1 cellular context compared by ENCODE assay signal in the genomic region with DNA sequence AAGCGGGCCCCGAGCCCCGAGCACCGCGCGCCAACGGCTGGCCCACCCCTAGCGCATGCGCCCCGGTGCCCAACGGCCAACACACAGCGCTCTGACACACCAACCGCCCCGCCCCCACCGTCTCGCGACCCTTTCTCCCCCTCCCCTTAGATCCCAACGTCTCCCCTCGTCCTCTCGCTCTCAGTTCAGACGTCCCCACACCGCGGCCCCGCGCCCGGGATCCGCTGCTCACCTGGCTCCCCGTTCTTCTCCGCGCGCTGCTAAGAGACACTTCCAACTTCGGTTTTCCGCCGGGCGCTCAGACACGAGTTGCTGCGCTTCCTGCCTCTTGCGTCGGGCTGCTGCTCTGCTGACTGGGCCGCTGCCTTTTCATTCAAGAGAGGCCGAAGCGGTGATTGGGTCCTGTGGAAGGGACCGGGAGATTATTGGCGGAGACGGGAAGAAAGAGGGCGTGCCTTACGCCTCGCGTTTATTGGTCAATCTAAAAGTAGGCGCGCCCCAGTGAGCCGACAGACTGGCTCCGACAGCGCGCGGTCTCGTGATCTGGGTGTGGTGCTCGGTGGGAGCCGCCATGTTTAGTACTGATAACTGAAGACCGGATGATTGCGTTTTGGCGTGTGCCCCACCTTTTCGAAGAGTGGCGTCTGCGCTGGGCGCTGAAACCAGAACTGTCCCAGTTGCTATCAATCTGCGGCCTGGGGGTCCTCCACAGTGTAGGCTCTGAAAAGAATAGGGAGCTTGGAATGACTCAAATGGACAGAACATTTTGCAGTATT.
TF ChIP-seq lines count a peak whose summit lies in the region.

Gene DDX39A (minus strand): TSS at position 304 of the 776 bp plus-strand sequence. CDS start 6,121 bp downstream, outside the sequence.

TF ChIP-seq in K562, 482 proteins besides CTCF, POLR2A, EP300 and RAD21 (continued from another document and continues in another):
- TF ChIP-seq TFAP4 (CRISPR knock-in tag; IDR thresholded peaks at IDR 0.05; ENCODE audit: borderline replicate concordance) (peak; percentile 82), PHB2 (IDR thresholded peaks at IDR 0.05; ENCODE audit: low read depth) (no peak), TAF9B (IDR thresholded peaks at IDR 0.05; ENCODE audit: partially characterized antibody) (peak; percentile 84), NRF1 (conservative IDR thresholded peaks at IDR 0.05 in 1 of 2, IDR thresholded peaks at IDR 0.05 in 1 of 2) (peak; percentile 95), HSF4 (CRISPR knock-in tag; IDR thresholded peaks at IDR 0.05; ENCODE audit: borderline replicate concordance) (no peak), JUND (IDR thresholded peaks at IDR 0.05; ENCODE audit: borderline replicate concordance, low read depth, low read length) (0 out of 2 replicates have a peak, but pooled peaks have one; percentile 30), JUND (tag; IDR thresholded peaks at IDR 0.05; ENCODE audit: borderline replicate concordance, low read depth, low read length) (peak; percentile 57; the same call in 1 of the 3 replicates), TEAD1 (CRISPR knock-in tag; IDR thresholded peaks at IDR 0.05) (0 out of 4 replicates have a peak, but pooled peaks have one; percentile 13 to 47), CREB1 (IDR thresholded peaks at IDR 0.05) (peak; percentile 63), CREB1 (CRISPR knock-in tag; IDR thresholded peaks at IDR 0.05) (peak; percentile 72), KLF1 (tag; IDR thresholded peaks at IDR 0.05) (peak; percentile 91), ZKSCAN8 (CRISPR knock-in tag; IDR thresholded peaks at IDR 0.05) (no peak), ZNF699 (CRISPR knock-in tag; IDR thresholded peaks at IDR 0.05; ENCODE audit: insufficient replicate concordance) (no peak), HNRNPLL (IDR thresholded peaks at IDR 0.05; ENCODE audit: low read depth, low read length, poor library complexity, severe bottlenecking) (peak; percentile 37), NCOR1 (IDR thresholded peaks at IDR 0.05) (peak; percentile 73), ZNF263 (CRISPR knock-in tag; IDR thresholded peaks at IDR 0.05; ENCODE audit: borderline replicate concordance) (peak; percentile 66; the same call in 1 of the 2 replicates), PRDM10 (IDR thresholded peaks at IDR 0.05; ENCODE audit: partially characterized antibody) (peak; percentile 52), ASH1L (IDR thresholded peaks at IDR 0.05; ENCODE audit: borderline replicate concordance, low read depth, partially characterized antibody) (peak; percentile 98), ZHX1 (conservative IDR thresholded peaks at IDR 0.05; ENCODE audit: low read length) (no peak), LCOR (CRISPR knock-in tag; IDR thresholded peaks at IDR 0.05) (peak; percentile 82; the same call in 1 of the 2 replicates), ZC3H8 (IDR thresholded peaks at IDR 0.05) (no peak), SP1 (CRISPR knock-in tag; IDR thresholded peaks at IDR 0.05) (peak; percentile 74), PML (IDR thresholded peaks at IDR 0.05; ENCODE audit: low read length) (peak; percentile 78), ZNF212 (CRISPR knock-in tag; IDR thresholded peaks at IDR 0.05) (0 out of 2 replicates have a peak, but pooled peaks have one; percentile 36)
- TF ChIP-seq, protein P1, sequence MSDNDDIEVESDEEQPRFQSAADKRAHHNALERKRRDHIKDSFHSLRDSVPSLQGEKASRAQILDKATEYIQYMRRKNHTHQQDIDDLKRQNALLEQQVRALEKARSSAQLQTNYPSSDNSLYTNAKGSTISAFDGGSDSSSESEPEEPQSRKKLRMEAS (CRISPR knock-in tag; IDR thresholded peaks at IDR 0.05): peak; percentile 74
- TF ChIP-seq, protein P2, sequence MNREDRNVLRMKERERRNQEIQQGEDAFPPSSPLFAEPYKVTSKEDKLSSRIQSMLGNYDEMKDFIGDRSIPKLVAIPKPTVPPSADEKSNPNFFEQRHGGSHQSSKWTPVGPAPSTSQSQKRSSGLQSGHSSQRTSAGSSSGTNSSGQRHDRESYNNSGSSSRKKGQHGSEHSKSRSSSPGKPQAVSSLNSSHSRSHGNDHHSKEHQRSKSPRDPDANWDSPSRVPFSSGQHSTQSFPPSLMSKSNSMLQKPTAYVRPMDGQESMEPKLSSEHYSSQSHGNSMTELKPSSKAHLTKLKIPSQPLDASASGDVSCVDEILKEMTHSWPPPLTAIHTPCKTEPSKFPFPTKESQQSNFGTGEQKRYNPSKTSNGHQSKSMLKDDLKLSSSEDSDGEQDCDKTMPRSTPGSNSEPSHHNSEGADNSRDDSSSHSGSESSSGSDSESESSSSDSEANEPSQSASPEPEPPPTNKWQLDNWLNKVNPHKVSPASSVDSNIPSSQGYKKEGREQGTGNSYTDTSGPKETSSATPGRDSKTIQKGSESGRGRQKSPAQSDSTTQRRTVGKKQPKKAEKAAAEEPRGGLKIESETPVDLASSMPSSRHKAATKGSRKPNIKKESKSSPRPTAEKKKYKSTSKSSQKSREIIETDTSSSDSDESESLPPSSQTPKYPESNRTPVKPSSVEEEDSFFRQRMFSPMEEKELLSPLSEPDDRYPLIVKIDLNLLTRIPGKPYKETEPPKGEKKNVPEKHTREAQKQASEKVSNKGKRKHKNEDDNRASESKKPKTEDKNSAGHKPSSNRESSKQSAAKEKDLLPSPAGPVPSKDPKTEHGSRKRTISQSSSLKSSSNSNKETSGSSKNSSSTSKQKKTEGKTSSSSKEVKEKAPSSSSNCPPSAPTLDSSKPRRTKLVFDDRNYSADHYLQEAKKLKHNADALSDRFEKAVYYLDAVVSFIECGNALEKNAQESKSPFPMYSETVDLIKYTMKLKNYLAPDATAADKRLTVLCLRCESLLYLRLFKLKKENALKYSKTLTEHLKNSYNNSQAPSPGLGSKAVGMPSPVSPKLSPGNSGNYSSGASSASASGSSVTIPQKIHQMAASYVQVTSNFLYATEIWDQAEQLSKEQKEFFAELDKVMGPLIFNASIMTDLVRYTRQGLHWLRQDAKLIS (CRISPR knock-in tag; IDR thresholded peaks at IDR 0.05): no peak; the same call in 1 of the 2 replicates
- TF ChIP-seq, protein P3, sequence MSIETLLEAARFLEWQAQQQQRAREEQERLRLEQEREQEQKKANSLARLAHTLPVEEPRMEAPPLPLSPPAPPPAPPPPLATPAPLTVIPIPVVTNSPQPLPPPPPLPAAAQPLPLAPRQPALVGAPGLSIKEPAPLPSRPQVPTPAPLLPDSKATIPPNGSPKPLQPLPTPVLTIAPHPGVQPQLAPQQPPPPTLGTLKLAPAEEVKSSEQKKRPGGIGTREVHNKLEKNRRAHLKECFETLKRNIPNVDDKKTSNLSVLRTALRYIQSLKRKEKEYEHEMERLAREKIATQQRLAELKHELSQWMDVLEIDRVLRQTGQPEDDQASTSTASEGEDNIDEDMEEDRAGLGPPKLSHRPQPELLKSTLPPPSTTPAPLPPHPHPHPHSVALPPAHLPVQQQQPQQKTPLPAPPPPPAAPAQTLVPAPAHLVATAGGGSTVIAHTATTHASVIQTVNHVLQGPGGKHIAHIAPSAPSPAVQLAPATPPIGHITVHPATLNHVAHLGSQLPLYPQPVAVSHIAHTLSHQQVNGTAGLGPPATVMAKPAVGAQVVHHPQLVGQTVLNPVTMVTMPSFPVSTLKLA (conservative IDR thresholded peaks at IDR 0.05): peak; percentile 96 to 98
- TF ChIP-seq, protein P4, sequence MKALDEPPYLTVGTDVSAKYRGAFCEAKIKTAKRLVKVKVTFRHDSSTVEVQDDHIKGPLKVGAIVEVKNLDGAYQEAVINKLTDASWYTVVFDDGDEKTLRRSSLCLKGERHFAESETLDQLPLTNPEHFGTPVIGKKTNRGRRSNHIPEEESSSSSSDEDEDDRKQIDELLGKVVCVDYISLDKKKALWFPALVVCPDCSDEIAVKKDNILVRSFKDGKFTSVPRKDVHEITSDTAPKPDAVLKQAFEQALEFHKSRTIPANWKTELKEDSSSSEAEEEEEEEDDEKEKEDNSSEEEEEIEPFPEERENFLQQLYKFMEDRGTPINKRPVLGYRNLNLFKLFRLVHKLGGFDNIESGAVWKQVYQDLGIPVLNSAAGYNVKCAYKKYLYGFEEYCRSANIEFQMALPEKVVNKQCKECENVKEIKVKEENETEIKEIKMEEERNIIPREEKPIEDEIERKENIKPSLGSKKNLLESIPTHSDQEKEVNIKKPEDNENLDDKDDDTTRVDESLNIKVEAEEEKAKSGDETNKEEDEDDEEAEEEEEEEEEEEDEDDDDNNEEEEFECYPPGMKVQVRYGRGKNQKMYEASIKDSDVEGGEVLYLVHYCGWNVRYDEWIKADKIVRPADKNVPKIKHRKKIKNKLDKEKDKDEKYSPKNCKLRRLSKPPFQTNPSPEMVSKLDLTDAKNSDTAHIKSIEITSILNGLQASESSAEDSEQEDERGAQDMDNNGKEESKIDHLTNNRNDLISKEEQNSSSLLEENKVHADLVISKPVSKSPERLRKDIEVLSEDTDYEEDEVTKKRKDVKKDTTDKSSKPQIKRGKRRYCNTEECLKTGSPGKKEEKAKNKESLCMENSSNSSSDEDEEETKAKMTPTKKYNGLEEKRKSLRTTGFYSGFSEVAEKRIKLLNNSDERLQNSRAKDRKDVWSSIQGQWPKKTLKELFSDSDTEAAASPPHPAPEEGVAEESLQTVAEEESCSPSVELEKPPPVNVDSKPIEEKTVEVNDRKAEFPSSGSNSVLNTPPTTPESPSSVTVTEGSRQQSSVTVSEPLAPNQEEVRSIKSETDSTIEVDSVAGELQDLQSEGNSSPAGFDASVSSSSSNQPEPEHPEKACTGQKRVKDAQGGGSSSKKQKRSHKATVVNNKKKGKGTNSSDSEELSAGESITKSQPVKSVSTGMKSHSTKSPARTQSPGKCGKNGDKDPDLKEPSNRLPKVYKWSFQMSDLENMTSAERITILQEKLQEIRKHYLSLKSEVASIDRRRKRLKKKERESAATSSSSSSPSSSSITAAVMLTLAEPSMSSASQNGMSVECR (CRISPR knock-in tag; IDR thresholded peaks at IDR 0.05): peak; percentile 50; the same call in 1 of the 2 replicates
- TF ChIP-seq, protein P5, sequence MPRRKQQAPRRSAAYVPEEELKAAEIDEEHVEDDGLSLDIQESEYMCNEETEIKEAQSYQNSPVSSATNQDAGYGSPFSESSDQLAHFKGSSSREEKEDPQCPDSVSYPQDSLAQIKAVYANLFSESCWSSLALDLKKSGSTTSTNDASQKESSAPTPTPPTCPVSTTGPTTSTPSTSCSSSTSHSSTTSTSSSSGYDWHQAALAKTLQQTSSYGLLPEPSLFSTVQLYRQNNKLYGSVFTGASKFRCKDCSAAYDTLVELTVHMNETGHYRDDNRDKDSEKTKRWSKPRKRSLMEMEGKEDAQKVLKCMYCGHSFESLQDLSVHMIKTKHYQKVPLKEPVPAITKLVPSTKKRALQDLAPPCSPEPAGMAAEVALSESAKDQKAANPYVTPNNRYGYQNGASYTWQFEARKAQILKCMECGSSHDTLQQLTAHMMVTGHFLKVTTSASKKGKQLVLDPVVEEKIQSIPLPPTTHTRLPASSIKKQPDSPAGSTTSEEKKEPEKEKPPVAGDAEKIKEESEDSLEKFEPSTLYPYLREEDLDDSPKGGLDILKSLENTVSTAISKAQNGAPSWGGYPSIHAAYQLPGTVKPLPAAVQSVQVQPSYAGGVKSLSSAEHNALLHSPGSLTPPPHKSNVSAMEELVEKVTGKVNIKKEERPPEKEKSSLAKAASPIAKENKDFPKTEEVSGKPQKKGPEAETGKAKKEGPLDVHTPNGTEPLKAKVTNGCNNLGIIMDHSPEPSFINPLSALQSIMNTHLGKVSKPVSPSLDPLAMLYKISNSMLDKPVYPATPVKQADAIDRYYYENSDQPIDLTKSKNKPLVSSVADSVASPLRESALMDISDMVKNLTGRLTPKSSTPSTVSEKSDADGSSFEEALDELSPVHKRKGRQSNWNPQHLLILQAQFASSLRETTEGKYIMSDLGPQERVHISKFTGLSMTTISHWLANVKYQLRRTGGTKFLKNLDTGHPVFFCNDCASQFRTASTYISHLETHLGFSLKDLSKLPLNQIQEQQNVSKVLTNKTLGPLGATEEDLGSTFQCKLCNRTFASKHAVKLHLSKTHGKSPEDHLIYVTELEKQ (CRISPR knock-in tag; IDR thresholded peaks at IDR 0.05): 0 out of 2 replicates have a peak, but pooled peaks have one; percentile 38
